10 cellular contexts compared by ENCODE assay signal in genomic region chr7:50664937-50665336, GRCh38.
DNase-seq lines count a peak whose midpoint lies in the region; ATAC-seq, FAIRE-seq and TF ChIP-seq lines count a peak whose summit lies in the region.
"Had no signal": no experiment of that assay in that cellular context is flagged by ENCODE, and none has a peak within 500 bp of the region (broad histone marks: within the 10 kb centered on the region; RNA-seq: fewer than 3 reads in every experiment).

No MANE protein-coding gene starts in this region.

- no peak for DNase-seq in endothelial cell of umbilical vein (ENCODE audit: low read depth, low spot score)
- no peak for DNase-seq in nucleus accumbens (lab: John Stamatoyannopoulos, UW)
- no peak for DNase-seq in T1000 (lab: John Stamatoyannopoulos, UW)
- DNase-seq in foreskin melanocyte = no peak
- DNase-seq in UCSD-AML1 (lab: John Stamatoyannopoulos, UW; ENCODE audit: unreplicated experiment) = no peak
- DNase-seq: DND-41, NCI-H510A had no signal

- POLR2A ChIA-PET in endothelial cell of umbilical vein (lab: Charles Lee) = no interaction called here

- no peak for TF ChIP-seq POLR2A in endothelial cell of umbilical vein (IDR thresholded peaks at IDR 0.05; ENCODE audit: low read depth, low read length)

- H3K27ac ChIP-seq in endothelial cell of umbilical vein (ENCODE audit: insufficient read depth, low read depth, low read length) = peak overlapping the region; percentile 64

- no peak overlapping the region for H3K4me3 ChIP-seq in endothelial cell of umbilical vein (replicated peaks in 1 of 3; ENCODE audit: insufficient read depth in 1 of 3, low read depth in 1 of 3, low read length in 3 of 3)

- H3K27me3 ChIP-seq in endothelial cell of umbilical vein (ENCODE audit: control insufficient read depth in 2 of 2, insufficient read depth in 2 of 2, low read length in 2 of 2) = no peaks in the 10 kb centered on the region

- no peak overlapping the region for H2AFZ ChIP-seq in endothelial cell of umbilical vein (ENCODE audit: low read depth, low read length)

- FAIRE-seq in endothelial cell of umbilical vein (lab: Jason Lieb, UNC) = no peak

- intact Hi-C loops in endothelial cell of umbilical vein (cut with micrococcal nuclease) = loop anchor here (5.0 kb wide), 1 partner anchor 127 kb away; no protein-coding TSS in a partner anchor

- dilution Hi-C loops in endothelial cell of umbilical vein (cut with MboI; ENCODE audit: extremely low pct_ligation_motif_present, low sequenced_read_pairs) = no loop called here

- H3K4me2 ChIP-seq in endothelial cell of umbilical vein (ENCODE audit: insufficient read depth, low read length) = peak overlapping the region; percentile 57

- no peaks in the 10 kb centered on the region for H3K9me3 ChIP-seq in endothelial cell of umbilical vein (replicated peaks; ENCODE audit: control insufficient read depth, insufficient read depth, low read length)

- CTCF ChIA-PET in endothelial cell of umbilical vein (lab: Charles Lee) = interaction anchor here (0.7 kb wide), 1 partner anchor 476 kb away, joined by 3 read pairs; no protein-coding TSS in a partner anchor

- H3K4me1 ChIP-seq in endothelial cell of umbilical vein (ENCODE audit: control insufficient read depth, extremely low read depth, insufficient read depth, low read length) = peaks cover 49% of the 10 kb centered on the region

- no peak for TF ChIP-seq CTCF in endothelial cell of umbilical vein (IDR thresholded peaks at IDR 0.05; ENCODE audit: extremely low read depth in 1 of 2, insufficient read depth in 1 of 2, low read depth in 1 of 2, low read length in 2 of 2)

- peaks cover 76% of the 10 kb centered on the region for H3K79me2 ChIP-seq in endothelial cell of umbilical vein (ENCODE audit: control insufficient read depth, insufficient read depth, low read length)

- peak overlapping the region; percentile 20 for H3K9ac ChIP-seq in endothelial cell of umbilical vein (replicated peaks; ENCODE audit: extremely low read depth, insufficient read depth, low read length)

- peaks cover 10 to 37% of the 10 kb centered on the region in 2 experiments for H3K36me3 ChIP-seq in endothelial cell of umbilical vein (ENCODE audit: control insufficient read depth in 2 of 2, extremely low read depth in 1 of 2, insufficient read depth in 2 of 2, low read length in 2 of 2)

- no peaks in the 10 kb centered on the region for H3K9me1 ChIP-seq in endothelial cell of umbilical vein (replicated peaks; ENCODE audit: control insufficient read depth, extremely low read depth, insufficient read depth, low read length)

- no peaks in the 10 kb centered on the region for H4K20me1 ChIP-seq in endothelial cell of umbilical vein (replicated peaks; ENCODE audit: control insufficient read depth, extremely low read depth, insufficient read depth, low read length)

- no TSS peak for BruUV-seq in endothelial cell of umbilical vein (replicated peaks; lab: Mats Ljungman, UMichigan)

- peak; percentile 37 for ATAC-seq in GM18502 (IDR thresholded peaks at IDR 0.05; ENCODE audit: poor library complexity, unreplicated experiment)
- peak; percentile 31 for ATAC-seq in GM19395 (IDR thresholded peaks at IDR 0.05; ENCODE audit: unreplicated experiment)
- ATAC-seq in HG03175 (IDR thresholded peaks at IDR 0.05; ENCODE audit: unreplicated experiment) = peak; percentile 28

TF ChIP-seq in endothelial cell of umbilical vein, 7 proteins besides CTCF, POLR2A, EP300 and RAD21:
- TF ChIP-seq EZH2 (IDR thresholded peaks at IDR 0.05; ENCODE audit: borderline replicate concordance, low read depth, low read length, severe bottlenecking) (no peak), MAX (IDR thresholded peaks at IDR 0.05; ENCODE audit: insufficient read depth, insufficient read length) (no peak), FOS (IDR thresholded peaks at IDR 0.05; ENCODE audit: borderline replicate concordance, insufficient read depth, low read length) (no peak), JUN (IDR thresholded peaks at IDR 0.05; ENCODE audit: borderline replicate concordance, insufficient read depth, insufficient read length, low read depth) (no peak), POLR2AphosphoS5 (IDR thresholded peaks at IDR 0.05; ENCODE audit: insufficient read depth, low read depth, low read length) (no peak), MYC (IDR thresholded peaks at IDR 0.05; ENCODE audit: low read depth, low read length) (no peak), GATA2 (IDR thresholded peaks at IDR 0.05; ENCODE audit: insufficient read depth, insufficient read length, low read depth, low read length) (no peak)
